ENCODE assay signal across 1 cellular context in the genomic region with DNA sequence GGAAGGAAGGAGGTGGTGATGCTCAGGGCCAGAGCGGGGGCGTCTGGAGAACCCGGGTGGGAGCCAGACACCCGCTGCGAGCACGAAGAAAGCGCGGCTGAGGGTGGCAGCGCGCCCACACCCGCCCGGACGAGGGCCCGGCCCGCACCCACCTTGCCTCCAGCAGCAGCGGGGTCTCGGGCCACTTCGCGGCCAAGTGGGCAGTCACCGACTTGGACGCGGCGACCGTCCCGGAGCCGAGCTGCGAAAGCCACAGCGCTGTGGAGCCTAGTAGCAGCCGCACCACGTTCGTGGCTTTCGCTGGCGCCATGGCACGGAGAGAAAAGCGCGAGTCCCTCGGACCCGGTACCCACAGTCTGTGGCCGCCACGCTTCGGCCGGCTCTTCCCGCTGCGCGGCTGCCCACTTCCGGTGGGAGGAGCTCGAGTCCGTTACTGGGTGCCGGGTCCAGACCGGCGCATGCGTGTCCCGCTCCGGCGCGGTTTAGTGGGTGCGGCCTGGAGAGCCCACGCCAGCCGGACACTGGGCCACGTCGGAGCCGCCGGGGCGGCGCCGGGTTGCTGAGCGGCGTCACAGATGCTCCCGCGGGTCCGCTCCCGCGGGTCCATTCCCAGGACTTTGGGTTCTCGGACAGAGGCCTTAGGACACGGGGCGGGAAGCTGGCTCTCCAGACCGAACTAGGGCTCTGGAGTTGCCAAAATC.
TF ChIP-seq lines count a peak whose summit lies in the region.

UGGT2 (minus strand) TSS at position 399 of the 701 bp plus-strand sequence; CDS start at position 310, 89 bp downstream.

TF ChIP-seq in GM23338, 12 proteins besides CTCF, POLR2A, EP300 and RAD21 (continued from another document):
- TF ChIP-seq, protein P1, sequence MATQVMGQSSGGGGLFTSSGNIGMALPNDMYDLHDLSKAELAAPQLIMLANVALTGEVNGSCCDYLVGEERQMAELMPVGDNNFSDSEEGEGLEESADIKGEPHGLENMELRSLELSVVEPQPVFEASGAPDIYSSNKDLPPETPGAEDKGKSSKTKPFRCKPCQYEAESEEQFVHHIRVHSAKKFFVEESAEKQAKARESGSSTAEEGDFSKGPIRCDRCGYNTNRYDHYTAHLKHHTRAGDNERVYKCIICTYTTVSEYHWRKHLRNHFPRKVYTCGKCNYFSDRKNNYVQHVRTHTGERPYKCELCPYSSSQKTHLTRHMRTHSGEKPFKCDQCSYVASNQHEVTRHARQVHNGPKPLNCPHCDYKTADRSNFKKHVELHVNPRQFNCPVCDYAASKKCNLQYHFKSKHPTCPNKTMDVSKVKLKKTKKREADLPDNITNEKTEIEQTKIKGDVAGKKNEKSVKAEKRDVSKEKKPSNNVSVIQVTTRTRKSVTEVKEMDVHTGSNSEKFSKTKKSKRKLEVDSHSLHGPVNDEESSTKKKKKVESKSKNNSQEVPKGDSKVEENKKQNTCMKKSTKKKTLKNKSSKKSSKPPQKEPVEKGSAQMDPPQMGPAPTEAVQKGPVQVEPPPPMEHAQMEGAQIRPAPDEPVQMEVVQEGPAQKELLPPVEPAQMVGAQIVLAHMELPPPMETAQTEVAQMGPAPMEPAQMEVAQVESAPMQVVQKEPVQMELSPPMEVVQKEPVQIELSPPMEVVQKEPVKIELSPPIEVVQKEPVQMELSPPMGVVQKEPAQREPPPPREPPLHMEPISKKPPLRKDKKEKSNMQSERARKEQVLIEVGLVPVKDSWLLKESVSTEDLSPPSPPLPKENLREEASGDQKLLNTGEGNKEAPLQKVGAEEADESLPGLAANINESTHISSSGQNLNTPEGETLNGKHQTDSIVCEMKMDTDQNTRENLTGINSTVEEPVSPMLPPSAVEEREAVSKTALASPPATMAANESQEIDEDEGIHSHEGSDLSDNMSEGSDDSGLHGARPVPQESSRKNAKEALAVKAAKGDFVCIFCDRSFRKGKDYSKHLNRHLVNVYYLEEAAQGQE (IDR thresholded peaks at IDR 0.05; ENCODE audit: unreplicated experiment), result peak; percentile 23
- no peak for TF ChIP-seq EZH2phosphoT487 (IDR thresholded peaks at IDR 0.05; ENCODE audit: unreplicated experiment)
